In genomic region chr16:75464130-75464918, GRCh38 we compare ENCODE assay signal across 1 cellular context.
TF ChIP-seq lines count a peak whose summit lies in the region.

Gene TMEM170A (minus strand): TSS chr16:75464689. CDS start chr16:75464600, 89 bp downstream.

TF ChIP-seq in H1, 55 proteins besides CTCF, POLR2A, EP300 and RAD21 (continued from another document):
- peak; percentile 99 for TF ChIP-seq PHF8 (conservative IDR thresholded peaks at IDR 0.05; ENCODE audit: low read depth, low read length)
- no peak for TF ChIP-seq BRCA1 (IDR thresholded peaks at IDR 0.05; ENCODE audit: low read depth, low read length)
- TF ChIP-seq CBX5 (IDR thresholded peaks at IDR 0.05; ENCODE audit: low read depth, low read length), result no peak
- peak; percentile 98 for TF ChIP-seq POLR2AphosphoS5 (IDR thresholded peaks at IDR 0.05; ENCODE audit: low read depth, low read length)
- 0 out of 2 replicates have a peak, but pooled peaks have one; percentile 14 for TF ChIP-seq YY1 (IDR thresholded peaks at IDR 0.05; ENCODE audit: low read depth, low read length)
- TF ChIP-seq NANOG (IDR thresholded peaks at IDR 0.05; ENCODE audit: insufficient read depth, low read depth, low read length, poor library complexity, severe bottlenecking), result peak; percentile 42
- TF ChIP-seq EZH2 (IDR thresholded peaks at IDR 0.05; ENCODE audit: low read depth, low read length, severe bottlenecking), result no peak
- TF ChIP-seq TEAD4 (IDR thresholded peaks at IDR 0.05; ENCODE audit: low read depth, low read length), result peak; percentile 59; the same call in 1 of the 2 replicates
- no peak for TF ChIP-seq POU5F1 (IDR thresholded peaks at IDR 0.05; ENCODE audit: low read depth, low read length)
- peak; percentile 82 for TF ChIP-seq MAX (IDR thresholded peaks at IDR 0.05)
- TF ChIP-seq KDM1A (IDR thresholded peaks at IDR 0.05; ENCODE audit: borderline replicate concordance, low read length), result no peak
- peak; percentile 62; the same call in 1 of the 2 replicates for TF ChIP-seq BACH1 (IDR thresholded peaks at IDR 0.05; ENCODE audit: low read length)
- no peak for TF ChIP-seq USF2 (IDR thresholded peaks at IDR 0.05; ENCODE audit: low read length)
- TF ChIP-seq SAP30 (IDR thresholded peaks at IDR 0.05; ENCODE audit: insufficient read depth, insufficient replicate concordance, low read length), result no peak
- TF ChIP-seq SUZ12 (IDR thresholded peaks at IDR 0.05; ENCODE audit: low read length), result no peak
- TF ChIP-seq SIX5 (IDR thresholded peaks at IDR 0.05; ENCODE audit: low read depth, low read length), result no peak
- peak; percentile 67 for TF ChIP-seq TAF7 (optimal IDR thresholded peaks at IDR 0.05; ENCODE audit: borderline replicate concordance, low read depth, low read length)
- peak; percentile 75 for TF ChIP-seq ATF3 (IDR thresholded peaks at IDR 0.05; ENCODE audit: insufficient read depth, low read depth, low read length)
- TF ChIP-seq SP2 (IDR thresholded peaks at IDR 0.05; ENCODE audit: low read length), result peak; percentile 53
- TF ChIP-seq HDAC6 (IDR thresholded peaks at IDR 0.05; ENCODE audit: low read depth, low read length), result no peak
- no peak for TF ChIP-seq RNF2 (IDR thresholded peaks at IDR 0.05; ENCODE audit: borderline replicate concordance, low read depth, low read length, missing control alignments, poor library complexity, severe bottlenecking)
- no peak for TF ChIP-seq EGR1 (IDR thresholded peaks at IDR 0.05; ENCODE audit: borderline replicate concordance, low read depth, low read length)
- peak; percentile 84 for TF ChIP-seq CREB1 (IDR thresholded peaks at IDR 0.05)
- TF ChIP-seq RFX5 (IDR thresholded peaks at IDR 0.05; ENCODE audit: borderline replicate concordance, low read depth, low read length), result no peak
- no peak for TF ChIP-seq CTBP2 (IDR thresholded peaks at IDR 0.05; ENCODE audit: borderline replicate concordance, insufficient read depth, insufficient read length, low read length)
- peak; percentile 80 for TF ChIP-seq TBP (IDR thresholded peaks at IDR 0.05; ENCODE audit: low read depth, low read length)
- TF ChIP-seq CHD7 (IDR thresholded peaks at IDR 0.05; ENCODE audit: insufficient replicate concordance, low read length), result no peak
- peak; percentile 93 for TF ChIP-seq KDM4A (IDR thresholded peaks at IDR 0.05; ENCODE audit: low read depth, low read length, severe bottlenecking)
- TF ChIP-seq ZNF274 (IDR thresholded peaks at IDR 0.05; ENCODE audit: borderline replicate concordance, extremely low read depth, low read length), result no peak
- 0 out of 2 replicates have a peak, but pooled peaks have one; percentile 41 for TF ChIP-seq RBBP5 (IDR thresholded peaks at IDR 0.05; ENCODE audit: borderline replicate concordance, low read depth, low read length)
- TF ChIP-seq MAFK (IDR thresholded peaks at IDR 0.05; ENCODE audit: low read depth, low read length), result no peak
- TF ChIP-seq ATF2 (IDR thresholded peaks at IDR 0.05; ENCODE audit: low read length), result no peak
- TF ChIP-seq TCF12 (IDR thresholded peaks at IDR 0.05; ENCODE audit: low read depth, low read length), result no peak
- TF ChIP-seq ASH2L (IDR thresholded peaks at IDR 0.05; ENCODE audit: low read length), result peak; percentile 91
- peak; percentile 56; the same call in 1 of the 2 replicates for TF ChIP-seq CEBPB (IDR thresholded peaks at IDR 0.05; ENCODE audit: low read depth, low read length)
- TF ChIP-seq JUND (IDR thresholded peaks at IDR 0.05; ENCODE audit: low read length), result no peak; the same call in 1 of the 2 replicates
- peak; percentile 76 for TF ChIP-seq NRF1 (IDR thresholded peaks at IDR 0.05; ENCODE audit: low read depth, low read length)
- TF ChIP-seq TAF1 (IDR thresholded peaks at IDR 0.05; ENCODE audit: low read depth, low read length), result peak; percentile 83
- peak; percentile 72; the same call in 1 of the 2 replicates for TF ChIP-seq CHD2 (IDR thresholded peaks at IDR 0.05; ENCODE audit: low read length)
- no peak for TF ChIP-seq FOSL1 (IDR thresholded peaks at IDR 0.05; ENCODE audit: insufficient read depth, low read depth, low read length)
- TF ChIP-seq GABPA (IDR thresholded peaks at IDR 0.05; ENCODE audit: borderline replicate concordance, insufficient read depth, low read length), result no peak; the same call in 1 of the 2 replicates
- no peak for TF ChIP-seq CBX8 (IDR thresholded peaks at IDR 0.05; ENCODE audit: borderline replicate concordance, low read depth, low read length)
- no peak for TF ChIP-seq CHD1 (IDR thresholded peaks at IDR 0.05; ENCODE audit: low read depth, low read length)
- peak in 1 of 2 experiments; percentile 78; a peak in 2 of 4 replicates for TF ChIP-seq SIN3A (conservative IDR thresholded peaks at IDR 0.05 in 1 of 2, IDR thresholded peaks at IDR 0.05 in 1 of 2; ENCODE audit: low read depth in 1 of 2, low read length in 2 of 2)
- TF ChIP-seq JUN (IDR thresholded peaks at IDR 0.05; ENCODE audit: low read depth, low read length), result no peak
- no peak for TF ChIP-seq SIRT6 (IDR thresholded peaks at IDR 0.05; ENCODE audit: low read length)
- TF ChIP-seq GTF2F1 (IDR thresholded peaks at IDR 0.05; ENCODE audit: borderline replicate concordance, low read depth, low read length), result no peak
- no peak for TF ChIP-seq KDM5A (IDR thresholded peaks at IDR 0.05; ENCODE audit: low read length)
- TF ChIP-seq RXRA (IDR thresholded peaks at IDR 0.05; ENCODE audit: insufficient read depth, low read depth, low read length), result 0 out of 2 replicates have a peak, but pooled peaks have one; percentile 55
- 0 out of 2 replicates have a peak, but pooled peaks have one; percentile 27 for TF ChIP-seq SRF (IDR thresholded peaks at IDR 0.05; ENCODE audit: low read depth, low read length)
- TF ChIP-seq SP4 (IDR thresholded peaks at IDR 0.05; ENCODE audit: low read length), result no peak
- peak; percentile 93 for TF ChIP-seq SP1 (IDR thresholded peaks at IDR 0.05; ENCODE audit: low read depth, low read length)
- no peak for TF ChIP-seq HDAC2 (IDR thresholded peaks at IDR 0.05; ENCODE audit: borderline replicate concordance in 1 of 2, low read depth in 2 of 2, low read length in 2 of 2)
